In genomic region chr22:49951001-49951677, GRCh38 we compare ENCODE assay signal across 11 cellular contexts. TPM values are rescaled to one million over a fixed set of nuclear protein-coding genes. Genes with fewer than 3 reads are reported as not detected.
A peak's percentile ranks its signal among the peaks of the same experiment; 100 is the strongest.
DNase-seq lines count a peak whose midpoint lies in the region; ATAC-seq, FAIRE-seq and TF ChIP-seq lines count a peak whose summit lies in the region.
"Had no signal": no experiment of that assay in that cellular context is flagged by ENCODE, and none has a peak within 500 bp of the region (broad histone marks: within the 10 kb centered on the region; RNA-seq: fewer than 3 reads in every experiment).

No MANE protein-coding gene starts in this region.

- H4K8ac ChIP-seq in IMR-90 (ENCODE audit: low read depth in 2 of 2, low read length in 2 of 2): peak overlapping the region; percentile 85 to 95

- ATAC-seq in IMR-90 (ENCODE audit: low read depth) (peak; percentile 35), GM12878 (peak; percentile 52), mucosa of descending colon (peak; percentile 53), HG03571 (IDR thresholded peaks at IDR 0.05; ENCODE audit: unreplicated experiment) (no peak), HG03521 (IDR thresholded peaks at IDR 0.05; ENCODE audit: unreplicated experiment) (no peak)

- TF ChIP-seq RAD21 in IMR-90 (IDR thresholded peaks at IDR 0.05; ENCODE audit: low read length) (no peak), GM12878 (IDR thresholded peaks at IDR 0.05; ENCODE audit: insufficient read depth, low read depth, low read length) (no peak)

- intact Hi-C loops in IMR-90 (cut with micrococcal nuclease): no loop called here
- intact Hi-C loops in GM12878 (cut with micrococcal nuclease; ENCODE audit: unreplicated experiment): no loop called here
- intact Hi-C loops in mucosa of descending colon (cut with DNase I, micrococcal nuclease): no loop called here

- peak overlapping the region; percentile 100 for H2BK120ac ChIP-seq in IMR-90 (ENCODE audit: low read depth, low read length)

- peak overlapping the region; percentile 78 for H3K18ac ChIP-seq in IMR-90 (ENCODE audit: low read depth, low read length)

- H3K9ac ChIP-seq in IMR-90 (ENCODE audit: low read depth, low read length) (peak overlapping the region; percentile 29), GM12878 (ENCODE audit: control insufficient read depth, insufficient read depth, low read length) (no peak overlapping the region)

- SMC1A ChIA-PET in GM12878 (lab: Charles Lee; ENCODE audit: uncharacterized antibody, unreplicated experiment): no interaction called here

- in situ Hi-C loops in IMR-90 (cut with MboI; ENCODE audit: low sequenced_read_pairs) (no loop called here), GM12878 (cut with MboI) (no loop called here)

- no peak overlapping the region for H3K4me3 ChIP-seq in IMR-90 (ENCODE audit: insufficient read depth, low read depth, low read length)
- no peak overlapping the region for H3K4me3 ChIP-seq in GM12878
- no peak overlapping the region for H3K4me3 ChIP-seq in mucosa of descending colon

- DNase-seq in COLO668 (lab: John Stamatoyannopoulos, UW; ENCODE audit: unreplicated experiment): peak; percentile 88
- DNase-seq in IMR-90: peak; percentile 64
- DNase-seq in GM12878 (ENCODE audit: low read depth, low spot score): no peak
- DNase-seq in mucosa of descending colon: peak; percentile 93 to 96 (median 95)
- DNase-seq in dedifferentiated amniotic fluid mesenchymal stem cell (ENCODE audit: extremely low spot score): no peak
- no peak for DNase-seq in LoVo (ENCODE audit: low spot score)
- DNase-seq: activated CD4-positive, alpha-beta T cell treated with anti-CD3 and anti-CD28 coated beads, Interleukin-2, amount 10 ng/mL, durations not matched to agents 24 days and 14 days; DND-41; stimulated activated naive CD4-positive, alpha-beta T cell had no signal

- TF ChIP-seq EP300 in GM12878 (IDR thresholded peaks at IDR 0.05; ENCODE audit: borderline replicate concordance in 1 of 2, control insufficient read depth in 1 of 2, low read depth in 2 of 2, low read length in 2 of 2): no peak

- peak overlapping the region; percentile 98 for H2AK5ac ChIP-seq in IMR-90 (ENCODE audit: low read depth, low read length)

- no peak for TF ChIP-seq CTCF in IMR-90 (conservative IDR thresholded peaks at IDR 0.05; ENCODE audit: low read depth, low read length)
- TF ChIP-seq CTCF in GM12878 (IDR thresholded peaks at IDR 0.05 in 2 of 3, conservative IDR thresholded peaks at IDR 0.05 in 1 of 3; ENCODE audit: control insufficient read depth in 2 of 3, extremely low read depth in 1 of 3, insufficient read depth in 1 of 3, low read depth in 3 of 3, low read length in 3 of 3): no peak
- TF ChIP-seq CTCF in mucosa of descending colon (IDR thresholded peaks at IDR 0.05): no peak

- POLR2A ChIA-PET in IMR-90 (lab: Charles Lee; ENCODE audit: unreplicated experiment): no interaction called here
- POLR2A ChIA-PET in GM12878 (lab: Charles Lee): interaction anchor here (1.6 to 1.8 kb wide), 2 partner anchors 14 to 20 kb away, joined by 3 to 5 read pairs; no protein-coding TSS in a partner anchor

- H3K27ac ChIP-seq in IMR-90 (ENCODE audit: insufficient read depth, low read length) (peak overlapping the region; percentile 89), GM12878 (ENCODE audit: control insufficient read depth, insufficient read depth) (no peak overlapping the region)

- H3K79me2 ChIP-seq in GM12878 (ENCODE audit: control insufficient read depth, insufficient read depth, low read length): no peaks in the 10 kb centered on the region

- H2AK9ac ChIP-seq in IMR-90 (replicated peaks; ENCODE audit: low read depth, low read length, poor library complexity): peak overlapping the region; percentile 100

- H3K9me1 ChIP-seq in IMR-90 (ENCODE audit: insufficient read depth, low read length): peaks cover 23% of the 10 kb centered on the region

- CTCF ChIA-PET in IMR-90 (lab: Yijun Ruan, JAX): interaction anchor here (0.8 kb wide), 1 partner anchor 79 kb away, joined by 4 read pairs; no protein-coding TSS in a partner anchor
- CTCF ChIA-PET in GM12878 (lab: Yijun Ruan, JAX): no interaction called here

- H3K36me3 ChIP-seq in IMR-90 (ENCODE audit: control insufficient read depth, insufficient read depth, low read length): no peaks in the 10 kb centered on the region
- H3K36me3 ChIP-seq in GM12878 (ENCODE audit: control insufficient read depth in 2 of 2, insufficient read depth in 2 of 2, low read length in 1 of 2): no peaks in the 10 kb centered on the region
- no peaks in the 10 kb centered on the region for H3K36me3 ChIP-seq in mucosa of descending colon (ENCODE audit: low read depth)

- dilution Hi-C loops in IMR-90 (cut with HindIII; ENCODE audit: low sequenced_read_pairs, unreplicated experiment): no loop called here

- H3K9me3 ChIP-seq in IMR-90 (ENCODE audit: control insufficient read depth, insufficient read depth, low read length) (no peaks in the 10 kb centered on the region), GM12878 (replicated peaks; ENCODE audit: control insufficient read depth, insufficient read depth, low read length) (no peaks in the 10 kb centered on the region), mucosa of descending colon (no peaks in the 10 kb centered on the region)

- peak overlapping the region; percentile 80; the same call in 2 of the 3 replicates for H2BK15ac ChIP-seq in IMR-90 (ENCODE audit: low read depth, low read length)

- no peak for FAIRE-seq in GM12878 (lab: Jason Lieb, UNC)

- H4K5ac ChIP-seq in IMR-90 (ENCODE audit: low read depth, low read length): peak overlapping the region; percentile 94

- no peak overlapping the region for H3K56ac ChIP-seq in IMR-90 (ENCODE audit: extremely low read depth, insufficient read depth, low read length)

- 0 out of 2 replicates have a peak overlapping the region, but pooled peaks have one; percentile 60 for H3K23ac ChIP-seq in IMR-90 (ENCODE audit: low read depth, low read length)

- TF ChIP-seq POLR2A in IMR-90 (IDR thresholded peaks at IDR 0.05; ENCODE audit: low read depth, low read length) (no peak), GM12878 (IDR thresholded peaks at IDR 0.05; ENCODE audit: low read depth, low read length) (no peak)

- H3K14ac ChIP-seq in IMR-90 (replicated peaks; ENCODE audit: low read depth, low read length): peak overlapping the region; percentile 90

- BruUV-seq in IMR-90 (replicated peaks; lab: Mats Ljungman, UMichigan): no TSS peak
- no TSS peak for BruUV-seq in GM12878 (replicated peaks; lab: Mats Ljungman, UMichigan)

- H2BK20ac ChIP-seq in IMR-90 (ENCODE audit: low read depth, low read length): peak overlapping the region; percentile 99

- H3K79me1 ChIP-seq in IMR-90 (ENCODE audit: low read depth in 1 of 2, low read length in 2 of 2): 0 out of 4 replicates have a peak, but pooled peaks cover 0 to 4% of the 10 kb centered on the region in 2 experiments

- H4K20me1 ChIP-seq in IMR-90 (ENCODE audit: insufficient read depth, low read length) (no peaks in the 10 kb centered on the region), GM12878 (ENCODE audit: control insufficient read depth, insufficient read depth) (no peaks in the 10 kb centered on the region)

- H3K27me3 ChIP-seq in IMR-90 (ENCODE audit: control insufficient read depth, insufficient read depth, low read length) (no peaks in the 10 kb centered on the region), GM12878 (replicated peaks in 1 of 2; ENCODE audit: control insufficient read depth in 2 of 2, insufficient read depth in 2 of 2, low read length in 1 of 2) (no peaks in the 10 kb centered on the region)

- H3K4me2 ChIP-seq in IMR-90 (ENCODE audit: low read depth, low read length) (no peak overlapping the region; the same call in 1 of the 2 replicates), GM12878 (ENCODE audit: control insufficient read depth, insufficient read depth) (no peak overlapping the region)

- H3K4me1 ChIP-seq in IMR-90 (ENCODE audit: control insufficient read depth, insufficient read depth, low read length) (peaks cover 40% of the 10 kb centered on the region), GM12878 (ENCODE audit: control insufficient read depth, insufficient read depth, low read length) (no peaks in the 10 kb centered on the region), mucosa of descending colon (ENCODE audit: low read depth) (peaks cover 39% of the 10 kb centered on the region)

- RAD21 ChIA-PET in GM12878 (lab: Charles Lee; ENCODE audit: unreplicated experiment): interaction anchor here (1.3 kb wide), 1 partner anchor 21 kb away, joined by 3 read pairs; no protein-coding TSS in a partner anchor

- peak overlapping the region; percentile 100 for H4K91ac ChIP-seq in IMR-90 (ENCODE audit: insufficient read depth, low read depth, low read length)

- H2AFZ ChIP-seq in IMR-90 (replicated peaks; ENCODE audit: low read length, poor library complexity) (peak overlapping the region; percentile 86), GM12878 (ENCODE audit: control insufficient read depth, low read depth, low read length) (no peak overlapping the region)

- 61% methylated on average over 16 of the region's 28 CpGs; no CpG with 5 or more reads in 1 of the 2 experiments for WGBS in IMR-90 (ENCODE audit: extremely low coverage in 2 of 2, insufficient read length in 1 of 2), 2 experiments
- 46% methylated on average over 20 of the region's 28 CpGs for WGBS in GM12878 (ENCODE audit: insufficient coverage, insufficient replicate concordance, low lambda C conversion rate, missing lambda C conversion rate)

- peak overlapping the region; percentile 95 for H2BK5ac ChIP-seq in IMR-90 (ENCODE audit: low read depth, low read length, poor library complexity, severe bottlenecking)

- peak overlapping the region; percentile 100 for H3K4ac ChIP-seq in IMR-90 (ENCODE audit: low read depth, low read length)

RNA-seq across cellular contexts. Expression of gene PIM3, which starts 9.4 kb away (rescaled TPM):
- total RNA-seq in IMR-90 (2012; rRNA removed) (8.6 and 10.3 TPM in 2 replicates), GM12878 (2014; rRNA removed) (44.7 and 51.8 TPM in 2 replicates), GM12878 (2014; rRNA removed; fragmentation: Illumina TruSeq; extraction: Trizol) (11.0 and 11.9 TPM in 2 replicates), GM12878 (2021) (59.5 and 60.8 TPM in 2 replicates), mucosa of descending colon (100 to 1,000 TPM in 1 of 3 donors, 10 to 100 TPM in 2; 56.4 to 106 (median 58.7) TPM)
- polyA plus RNA-seq in IMR-90 (2012; rRNA removed) (24.7 and 28.6 TPM in 2 replicates), GM12878 (2011; rRNA removed) (8.6 and 12.4 TPM in 2 replicates), GM12878 (2014; fragmentation: Illumina TruSeq; extraction: Trizol) (2.2 and 6.2 TPM in 2 replicates), GM12878 (2014; fragmentation: Nextera tagmentation; extraction: Ambion mirVana) (1 to 10 TPM in 1 of 2 experiments, under 1 TPM in 1; 0.31 to 1.5 TPM), GM12878 (2014; rRNA removed) (57.0 and 57.8 TPM in 2 replicates), GM12878 (2016; fragmentation: Nextera tagmentation; extraction: Ambion mirVana) (10 to 100 TPM; 12.4 to 34.3 TPM)
- polyA plus RNA-seq in IMR-90 (2012; cell fraction: cytosol; rRNA removed): 31.4 and 45.1 TPM in 2 replicates
- polyA plus RNA-seq in IMR-90 (2012; cell fraction: nucleus; rRNA removed; ENCODE audit: low replicate concordance): 37.2 and 85.2 TPM in 2 replicates
- 27.8 and 36.0 TPM in 2 replicates for total RNA-seq in GM12878 (2013; cell fraction: nucleolus; rRNA removed)
- 6.5 TPM for polyA plus RNA-seq in GM12878 (2011; ENCODE audit: low read depth)
- polyA plus RNA-seq in GM12878 (2011; cell fraction: cytosol; rRNA removed): 31.3 and 38.2 TPM in 2 replicates
- polyA plus RNA-seq in GM12878 (2011; cell fraction: nucleus; rRNA removed): 84.4 and 94.5 TPM in 2 replicates
- 30.9 and 46.0 TPM in 2 replicates for polyA plus RNA-seq in GM12878 (2012)
- 3.9 and 14.1 TPM in 2 replicates for polyA minus RNA-seq in GM12878 (2011; rRNA and poly(A)+ RNA removed)
- 14.2 and 18.4 TPM in 2 replicates for polyA minus RNA-seq in GM12878 (2011; cell fraction: cytosol; rRNA and poly(A)+ RNA removed)
- polyA minus RNA-seq in GM12878 (2011; cell fraction: nucleus; rRNA and poly(A)+ RNA removed): 22.6 and 39.2 TPM in 2 replicates

RNA-seq across cellular contexts. Expression of gene CRELD2, which starts 32.7 kb away (rescaled TPM):
- total RNA-seq in IMR-90 (2012; rRNA removed) (36.1 and 36.2 TPM in 2 replicates), GM12878 (2014; rRNA removed) (37.9 and 49.5 TPM in 2 replicates), GM12878 (2014; rRNA removed; fragmentation: Illumina TruSeq; extraction: Trizol) (16.1 and 16.5 TPM in 2 replicates), GM12878 (2021) (40.6 and 48.1 TPM in 2 replicates), mucosa of descending colon (10 to 100 TPM; 27.6 to 57.6 (median 32.2) TPM)
- polyA plus RNA-seq in IMR-90 (2012; rRNA removed) (70.7 and 82.0 TPM in 2 replicates), GM12878 (2011; rRNA removed) (8.4 and 14.0 TPM in 2 replicates), GM12878 (2014; fragmentation: Illumina TruSeq; extraction: Trizol) (3.2 and 11.9 TPM in 2 replicates), GM12878 (2014; fragmentation: Nextera tagmentation; extraction: Ambion mirVana) (10 to 100 TPM in 1 of 2 experiments, 1 to 10 TPM in 1; 9.4 to 15.0 TPM), GM12878 (2014; rRNA removed) (35.7 and 45.0 TPM in 2 replicates), GM12878 (2016; fragmentation: Nextera tagmentation; extraction: Ambion mirVana) (100 to 1,000 TPM in 1 of 2 experiments, 10 to 100 TPM in 1; 97.0 to 111 TPM)
- polyA plus RNA-seq in IMR-90 (2012; cell fraction: cytosol; rRNA removed): 110 and 153 TPM in 2 replicates
- polyA plus RNA-seq in IMR-90 (2012; cell fraction: nucleus; rRNA removed; ENCODE audit: low replicate concordance): 79.2 and 119 TPM in 2 replicates
- total RNA-seq in GM12878 (2013; cell fraction: nucleolus; rRNA removed): 19.9 and 22.8 TPM in 2 replicates
- polyA plus RNA-seq in GM12878 (2011; ENCODE audit: low read depth): 17.3 TPM
- polyA plus RNA-seq in GM12878 (2011; cell fraction: cytosol; rRNA removed): 22.4 and 29.3 TPM in 2 replicates
- polyA plus RNA-seq in GM12878 (2011; cell fraction: nucleus; rRNA removed): 40.8 and 53.1 TPM in 2 replicates
- polyA plus RNA-seq in GM12878 (2012): 33.5 and 34.5 TPM in 2 replicates
- 5.8 and 7.4 TPM in 2 replicates for polyA minus RNA-seq in GM12878 (2011; rRNA and poly(A)+ RNA removed)
- polyA minus RNA-seq in GM12878 (2011; cell fraction: cytosol; rRNA and poly(A)+ RNA removed): 5.6 TPM in 2 replicates
- polyA minus RNA-seq in GM12878 (2011; cell fraction: nucleus; rRNA and poly(A)+ RNA removed): 5.1 and 8.7 TPM in 2 replicates

RNA-seq across cellular contexts. Expression of gene ALG12, which starts 32.9 kb away (rescaled TPM):
- total RNA-seq in IMR-90 (2012; rRNA removed): 5.6 and 7.2 TPM in 2 replicates
- polyA plus RNA-seq in IMR-90 (2012; rRNA removed): 10.9 and 11.2 TPM in 2 replicates
- 18.8 and 22.7 TPM in 2 replicates for polyA plus RNA-seq in IMR-90 (2012; cell fraction: cytosol; rRNA removed)
- 13.5 and 24.8 TPM in 2 replicates for polyA plus RNA-seq in IMR-90 (2012; cell fraction: nucleus; rRNA removed; ENCODE audit: low replicate concordance)
- total RNA-seq in GM12878 (2013; cell fraction: nucleolus; rRNA removed): 43.7 and 49.4 TPM in 2 replicates
- total RNA-seq in GM12878 (2014; rRNA removed): 9.8 and 10.5 TPM in 2 replicates
- 3.3 and 3.7 TPM in 2 replicates for total RNA-seq in GM12878 (2014; rRNA removed; fragmentation: Illumina TruSeq; extraction: Trizol)
- total RNA-seq in GM12878 (2021): 15.8 and 16.6 TPM in 2 replicates
- 4.7 TPM for polyA plus RNA-seq in GM12878 (2011; ENCODE audit: low read depth)
- polyA plus RNA-seq in GM12878 (2011; rRNA removed): 2.2 and 5.2 TPM in 2 replicates
- polyA plus RNA-seq in GM12878 (2011; cell fraction: cytosol; rRNA removed): 7.2 and 10.1 TPM in 2 replicates
- polyA plus RNA-seq in GM12878 (2011; cell fraction: nucleus; rRNA removed): 18.2 and 19.7 TPM in 2 replicates
- 12.4 and 15.1 TPM in 2 replicates for polyA plus RNA-seq in GM12878 (2012)
- 0.79 and 4.3 TPM in 2 replicates for polyA plus RNA-seq in GM12878 (2014; fragmentation: Illumina TruSeq; extraction: Trizol)
- polyA plus RNA-seq in GM12878 (2014; fragmentation: Nextera tagmentation; extraction: Ambion mirVana): under 1 TPM; 0.22 to 0.37 TPM
- 8.0 and 9.7 TPM in 2 replicates for polyA plus RNA-seq in GM12878 (2014; rRNA removed)
- 10 to 100 TPM; 17.9 to 23.4 TPM for polyA plus RNA-seq in GM12878 (2016; fragmentation: Nextera tagmentation; extraction: Ambion mirVana)
- polyA minus RNA-seq in GM12878 (2011; rRNA and poly(A)+ RNA removed): 6.0 and 20.6 TPM in 2 replicates
- 3.6 and 4.7 TPM in 2 replicates for polyA minus RNA-seq in GM12878 (2011; cell fraction: cytosol; rRNA and poly(A)+ RNA removed)
- polyA minus RNA-seq in GM12878 (2011; cell fraction: nucleus; rRNA and poly(A)+ RNA removed): 3.4 and 4.7 TPM in 2 replicates
- 10 to 100 TPM; 21.7 to 28.7 (median 25.5) TPM for total RNA-seq in mucosa of descending colon

Comparison
In these comparisons a context has a peak if more than half of its experiments do, and no peak if none do; other contexts are left out.
1. DNase-seq: peak in COLO668 (single experiment), IMR-90 (single experiment) and mucosa of descending colon (3 of 3); none in GM12878 (single experiment), dedifferentiated amniotic fluid mesenchymal stem cell (single experiment) and LoVo (single experiment).
2. ATAC-seq: peak in IMR-90 (single experiment), GM12878 (single experiment) and mucosa of descending colon (single experiment); none in HG03571 (single experiment) and HG03521 (single experiment).